ENCODE assay signal across 8 cellular contexts in the genomic region with DNA sequence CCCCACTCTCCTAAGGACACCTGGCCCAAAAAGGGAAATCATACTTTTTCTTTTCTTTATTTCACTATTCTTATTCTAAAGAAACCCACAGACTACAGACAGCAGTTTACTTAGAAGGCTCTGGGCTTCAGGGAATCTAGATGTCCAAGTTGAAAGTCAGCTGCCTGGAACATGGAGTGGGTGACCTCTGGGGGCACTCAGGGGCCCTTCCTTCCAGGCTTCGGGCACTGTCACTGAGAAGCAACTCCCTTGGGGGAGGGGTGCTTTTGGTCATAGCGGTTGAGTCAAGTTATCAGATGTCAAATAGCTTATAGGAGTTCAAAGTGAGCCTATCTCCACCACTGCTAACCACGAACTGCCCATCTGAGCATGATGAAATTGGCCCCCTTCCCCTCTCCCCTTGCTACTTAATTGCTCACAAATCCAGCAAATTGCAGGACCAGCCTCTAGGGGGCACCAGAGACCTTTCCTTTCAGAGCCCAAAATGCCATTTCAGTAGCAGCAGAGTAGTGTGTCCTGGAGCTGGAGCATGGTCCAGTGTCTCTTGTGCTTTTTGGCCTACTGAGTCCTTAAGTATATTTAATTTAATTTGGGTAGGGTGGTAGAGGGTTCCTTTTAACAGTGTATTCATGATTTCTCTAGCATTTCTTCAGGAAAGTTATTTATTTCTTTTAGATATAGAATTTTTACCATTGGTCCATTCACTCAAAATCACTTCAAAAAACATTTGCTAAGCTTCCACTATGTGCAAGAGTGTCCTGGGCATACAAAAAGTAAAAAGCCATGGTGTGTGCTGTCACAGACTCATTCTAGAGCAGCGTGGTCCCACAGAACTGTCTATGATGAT.
DNase-seq lines count a peak whose midpoint lies in the region; ATAC-seq, FAIRE-seq and TF ChIP-seq lines count a peak whose summit lies in the region.

No MANE protein-coding gene starts in this region.

- peaks cover 6% of the 10 kb centered on the region for H3K4me1 Mint-ChIP-seq in nephron progenitor cell
- peaks cover 7% of the 10 kb centered on the region for H3K4me1 Mint-ChIP-seq in stimulated activated naive CD8-positive, alpha-beta T cell treated with anti-CD3 and anti-CD28 coated beads, Interleukin-15, amount 100 ng/mL, for 72 hours

- H3K4me3 ChIP-seq in PC-9 (no peak overlapping the region), fibroblast of mammary gland (ENCODE audit: control insufficient read depth, low read depth, low read length) (no peak overlapping the region)

- H3K4me2 ChIP-seq in PC-9, result no peak overlapping the region

- CTCF ChIA-PET in PC-9 (lab: Charles Lee), result interaction anchor here (0.5 to 1.8 kb wide), 6 partner anchors 75 to 583 kb away, joined by 3 to 13 read pairs (median 3); no protein-coding TSS in a partner anchor

- no TSS peak for BruUV-seq in PC-9 (replicated peaks; lab: Mats Ljungman, UMichigan)

- DNase-seq in SIG-M5 treated with dmso at 0.1 percent for 504 hours (lab: John Stamatoyannopoulos, UW; ENCODE audit: unreplicated experiment), result peak; percentile 67
- DNase-seq in SIG-M5 (lab: John Stamatoyannopoulos, UW), result no peak
- DNase-seq in HTR-8/SVneo (ENCODE audit: insufficient read length, low spot score), result peak; percentile 74
- DNase-seq in PC-9, result peak; percentile 63 to 71
- peak; percentile 79 to 80 for DNase-seq in activated T-cell treated with anti-CD3 and anti-CD28 coated beads, Interleukin-2, amount 50 U/mL, for 48 hours
- peak; percentile 82 for DNase-seq in fibroblast of mammary gland (ENCODE audit: low read depth)
- peak; percentile 87 for DNase-seq in nephron progenitor cell
- DNase-seq in stimulated activated naive CD8-positive, alpha-beta T cell treated with anti-CD3 and anti-CD28 coated beads, Interleukin-15, amount 100 ng/mL, for 72 hours, result peak; percentile 58 to 69

- H3K79me2 ChIP-seq in PC-9 (ENCODE audit: low read depth), result no peaks in the 10 kb centered on the region

- intact Hi-C loops in PC-9 (cut with micrococcal nuclease; ENCODE audit: unreplicated experiment), result loop anchor here (1.0 to 10.0 kb wide), 7 partner anchors 81 to 583 kb away; no protein-coding TSS in a partner anchor

- peaks cover 6% of the 10 kb centered on the region for H3K4me1 ChIP-seq in PC-9 (replicated peaks; ENCODE audit: insufficient read depth)

- H3K9me3 Mint-ChIP-seq in nephron progenitor cell, result peaks cover 4% of the 10 kb centered on the region
- H3K9me3 Mint-ChIP-seq in stimulated activated naive CD8-positive, alpha-beta T cell treated with anti-CD3 and anti-CD28 coated beads, Interleukin-15, amount 100 ng/mL, for 72 hours, result no peaks in the 10 kb centered on the region

- H3K36me3 Mint-ChIP-seq in nephron progenitor cell (ENCODE audit: low read depth), result no peaks in the 10 kb centered on the region

- no peak overlapping the region for H3K27ac Mint-ChIP-seq in nephron progenitor cell
- no peak overlapping the region for H3K27ac Mint-ChIP-seq in stimulated activated naive CD8-positive, alpha-beta T cell treated with anti-CD3 and anti-CD28 coated beads, Interleukin-15, amount 100 ng/mL, for 72 hours

- no peak overlapping the region for H3K4me3 Mint-ChIP-seq in nephron progenitor cell
- no peak overlapping the region for H3K4me3 Mint-ChIP-seq in stimulated activated naive CD8-positive, alpha-beta T cell treated with anti-CD3 and anti-CD28 coated beads, Interleukin-15, amount 100 ng/mL, for 72 hours

- H3K27me3 ChIP-seq in PC-9 (ENCODE audit: insufficient read depth, low read depth), result no peaks in the 10 kb centered on the region

- POLR2A ChIA-PET in PC-9 (lab: Charles Lee; ENCODE audit: unreplicated experiment), result no interaction called here

- no peaks in the 10 kb centered on the region for H3K9me2 ChIP-seq in PC-9 (ENCODE audit: insufficient read depth)

- H2AFZ ChIP-seq in PC-9, result no peak overlapping the region

- no peak overlapping the region for H3K27ac ChIP-seq in PC-9

- peaks cover 25% of the 10 kb centered on the region for H3K27me3 Mint-ChIP-seq in nephron progenitor cell (ENCODE audit: low read depth, poor library complexity)
- peaks cover 7% of the 10 kb centered on the region for H3K27me3 Mint-ChIP-seq in stimulated activated naive CD8-positive, alpha-beta T cell treated with anti-CD3 and anti-CD28 coated beads, Interleukin-15, amount 100 ng/mL, for 72 hours

- no peaks in the 10 kb centered on the region for H3K36me3 ChIP-seq in PC-9 (ENCODE audit: low read depth)

- TF ChIP-seq CTCF in PC-9 (conservative IDR thresholded peaks at IDR 0.05), result peak; percentile 98
- peak; percentile 91 for TF ChIP-seq CTCF in fibroblast of mammary gland (conservative IDR thresholded peaks at IDR 0.05; ENCODE audit: control insufficient read depth, insufficient read depth, low read depth, low read length)
- TF ChIP-seq CTCF in nephron progenitor cell (IDR thresholded peaks at IDR 0.05), result peak; percentile 94

- FAIRE-seq in HTR-8/SVneo (lab: Jason Lieb, UNC), result no peak

- ATAC-seq in stimulated activated naive CD8-positive, alpha-beta T cell treated with anti-CD3 and anti-CD28 coated beads, Interleukin-15, amount 100 ng/mL, for 72 hours, result peak; percentile 55

- H4K20me1 ChIP-seq in PC-9 (ENCODE audit: insufficient read depth), result no peaks in the 10 kb centered on the region

- peaks cover 3% of the 10 kb centered on the region for H3F3A ChIP-seq in PC-9 (ENCODE audit: insufficient read depth, low read depth)

- no peaks in the 10 kb centered on the region for H3K9me3 ChIP-seq in PC-9 (ENCODE audit: insufficient read depth, low read depth)
